ENCODE assay signal across 9 cellular contexts in the genomic region with DNA sequence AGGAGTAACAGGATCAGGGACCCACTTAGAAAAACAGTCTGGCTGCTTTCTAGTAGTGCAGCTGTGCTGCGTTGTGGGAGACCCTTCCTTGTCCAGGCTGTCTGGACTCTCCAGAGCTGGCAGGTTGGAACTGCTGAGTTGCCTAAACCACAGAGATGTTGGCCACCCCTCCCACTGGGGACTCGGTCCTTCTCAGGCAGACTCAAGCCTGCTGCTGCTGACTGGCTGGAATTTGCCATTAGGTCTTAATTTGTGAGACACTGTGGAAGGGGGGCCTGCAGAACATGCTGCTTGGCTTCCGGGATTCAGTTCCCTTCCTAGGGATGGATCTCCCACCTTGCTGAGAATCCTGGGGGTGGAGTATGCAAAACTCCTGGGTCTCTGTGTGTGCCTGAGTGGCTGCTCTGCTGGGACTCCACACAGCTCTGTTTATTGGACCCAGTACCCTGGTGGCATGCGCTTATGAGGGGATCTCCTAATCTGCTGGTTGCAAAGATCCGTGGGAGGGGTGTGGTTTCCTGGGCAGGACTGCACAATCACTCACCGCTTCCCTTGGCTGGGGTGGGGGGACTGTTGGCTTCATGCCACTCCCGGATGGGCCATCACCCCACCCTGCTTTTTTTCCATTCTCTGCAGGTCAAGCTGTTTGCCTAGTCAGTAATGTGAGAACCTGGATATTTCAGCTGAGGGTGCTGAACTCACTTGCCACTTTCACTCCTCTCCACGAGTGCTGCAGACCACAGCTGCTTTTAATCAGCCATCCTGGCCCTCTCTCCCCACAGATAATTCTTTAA.
DNase-seq lines count a peak whose midpoint lies in the region; ATAC-seq, FAIRE-seq and TF ChIP-seq lines count a peak whose summit lies in the region.
"Had no signal": no experiment of that assay in that cellular context is flagged by ENCODE, and none has a peak within 500 bp of the region (broad histone marks: within the 10 kb centered on the region; RNA-seq: fewer than 3 reads in every experiment).

No MANE protein-coding gene starts in this region.

- no peaks in the 10 kb centered on the region for H3K36me3 ChIP-seq in GM06990 (ENCODE audit: control insufficient read depth, insufficient read depth, low read length)

- no peak overlapping the region for H3K4me3 ChIP-seq in GM06990 (replicated peaks; ENCODE audit: low read depth, low read length)

- peaks cover 14 to 16% of the 10 kb centered on the region in 2 donors for H3K9me3 Mint-ChIP-seq in activated naive CD4-positive, alpha-beta T cell treated with anti-CD3 and anti-CD28 coated beads, Interleukin-2, amount 50 U/mL, for 72 hours
- peaks cover 6% of the 10 kb centered on the region for H3K9me3 Mint-ChIP-seq in memory B cell

- no peak overlapping the region for H3K4me3 Mint-ChIP-seq in memory B cell
- H3K4me3 Mint-ChIP-seq: central memory CD8-positive, alpha-beta T cell had no signal

- ATAC-seq in GM21737 (IDR thresholded peaks at IDR 0.05; ENCODE audit: unreplicated experiment) (peak; percentile 71), memory B cell (ENCODE audit: low read depth) (peak; percentile 84)
- ATAC-seq in activated naive CD4-positive, alpha-beta T cell treated with anti-CD3 and anti-CD28 coated beads, Interleukin-2, amount 50 U/mL, for 72 hours: peak; percentile 71 to 85

- DNase-seq in GM06990 (ENCODE audit: extremely low read depth, insufficient read length): peak; percentile 61
- DNase-seq in NAMALWA (ENCODE audit: low spot score): peak; percentile 6
- DNase-seq in activated naive CD4-positive, alpha-beta T cell treated with anti-CD3 and anti-CD28 coated beads, Interleukin-2, amount 50 U/mL, for 72 hours (ENCODE audit: low spot score in 2 of 2): peak in 1 of 2 donors; percentile 5
- DNase-seq in memory B cell (ENCODE audit: low spot score in 2 of 2): no peak
- DNase-seq in RKO (ENCODE audit: low spot score): no peak
- no peak for DNase-seq in HCEC 1CT
- no peak for DNase-seq in D721Med (ENCODE audit: insufficient read length, low spot score)

- H3K4me1 Mint-ChIP-seq in memory B cell: peaks cover 11% of the 10 kb centered on the region
- H3K4me1 Mint-ChIP-seq: central memory CD8-positive, alpha-beta T cell had no signal

- H3K27me3 ChIP-seq in GM06990 (replicated peaks; ENCODE audit: control insufficient read depth, insufficient read depth, low read length): no peaks in the 10 kb centered on the region

- no peak for TF ChIP-seq CTCF in GM06990 (IDR thresholded peaks at IDR 0.05; ENCODE audit: insufficient read depth, low read length, poor library complexity, severe bottlenecking)
- no peak for TF ChIP-seq CTCF in D721Med (IDR thresholded peaks at IDR 0.05; ENCODE audit: insufficient read depth, missing control alignments)

- peaks cover 4 to 14% of the 10 kb centered on the region in 2 donors for H3K36me3 Mint-ChIP-seq in activated naive CD4-positive, alpha-beta T cell treated with anti-CD3 and anti-CD28 coated beads, Interleukin-2, amount 50 U/mL, for 72 hours
- H3K36me3 Mint-ChIP-seq in memory B cell: peaks cover 3% of the 10 kb centered on the region

- H3K27ac Mint-ChIP-seq in activated naive CD4-positive, alpha-beta T cell treated with anti-CD3 and anti-CD28 coated beads, Interleukin-2, amount 50 U/mL, for 72 hours: no peak overlapping the region
- peak overlapping the region; percentile 25 for H3K27ac Mint-ChIP-seq in memory B cell

- no peak for FAIRE-seq in D721Med (lab: Jason Lieb, UNC)

- H3K27me3 Mint-ChIP-seq in memory B cell: no peaks in the 10 kb centered on the region
- H3K27me3 Mint-ChIP-seq: central memory CD8-positive, alpha-beta T cell had no signal

Comparison
In these comparisons a context has a peak if more than half of its experiments do, and no peak if none do; other contexts are left out.
1. DNase-seq: peak in GM06990 (single experiment) and NAMALWA (single experiment); none in memory B cell (0 of 2), RKO (single experiment), HCEC 1CT (single experiment) and D721Med (single experiment).
2. Peak in every context shown above with its lines, with median percentiles within 50 percentile points of each other: ATAC-seq.